ENCODE assay signal across 27 cellular contexts in genomic region chr17:13635951-13636350, GRCh38.
DNase-seq lines count a peak whose midpoint lies in the region; ATAC-seq and TF ChIP-seq lines count a peak whose summit lies in the region.
"Had no signal": no experiment of that assay in that cellular context is flagged by ENCODE, and none has a peak within 500 bp of the region (broad histone marks: within the 10 kb centered on the region; RNA-seq: fewer than 3 reads in every experiment).

No MANE protein-coding gene starts in this region.

- TF ChIP-seq CTCF in astrocyte of the cerebellum (IDR thresholded peaks at IDR 0.05; ENCODE audit: low read depth, low read length, missing control alignments), result no peak

- H3K4me3 ChIP-seq in astrocyte of the cerebellum (ENCODE audit: low read depth, low read length), result no peak overlapping the region
- H3K4me3 ChIP-seq: body of pancreas, dorsolateral prefrontal cortex had no signal

- DNase-seq in SIG-M5 treated with dmso at 0.1 percent for 504 hours (lab: John Stamatoyannopoulos, UW; ENCODE audit: unreplicated experiment) (peak; percentile 16), SIG-M5 (lab: John Stamatoyannopoulos, UW) (no peak), astrocyte of the cerebellum (ENCODE audit: low read depth) (peak; percentile 16), glomerular visceral epithelial cell (ENCODE audit: extremely low spot score) (peak; percentile 3), KG1 (lab: John Stamatoyannopoulos, UW) (no peak), HPDE6-E6E7 (ENCODE audit: extremely low spot score) (no peak)
- DNase-seq: 8988T; activated CD4-positive, CD25-positive, alpha-beta regulatory T cell; activated gamma-delta T cell treated with Interleukin-2 at 50 U/mL for 16 hours; activated T-cell treated with anti-CD3 and anti-CD28 coated beads, Interleukin-2, amount 50 U/mL, for 4 hours; body of pancreas; C1 segment of cervical spinal cord; COR-L47; dorsolateral prefrontal cortex; hypothalamus; KBM-7; left cardiac atrium; MM.1S; NCI-H1436 treated with DMSO at 0.1 percent for 48 hours; NCI-H446; NCI-H82; SK-N-SH; substantia nigra had no signal

- ATAC-seq in activated CD4-positive, CD25-positive, alpha-beta regulatory T cell treated with anti-CD3 and anti-CD28 coated beads, Interleukin-2, amount 50 U/mL, for 24 hours, result no peak
- no peak for ATAC-seq in GM18498 (IDR thresholded peaks at IDR 0.05; ENCODE audit: unreplicated experiment)
- ATAC-seq: activated T-cell treated with anti-CD3 and anti-CD28 coated beads, Interleukin-2, amount 50 U/mL, for 4 hours; body of pancreas; natural killer cell treated with Interleukin-12 subunit alpha and Interleukin-12 subunit beta and Interleukin-15 and Interleukin-18, amount 100 ng/mL, for 72 hours; stimulated activated memory B cell treated with anti-CD40 and anti-IgM and Interleukin-4, amounts not matched to agents 10 μg/mL and 1 μg/mL and 100 μg/mL, for 72 hours had no signal

- in situ Hi-C loops in astrocyte of the cerebellum (cut with HindIII; ENCODE audit: low sequenced_read_pairs), result no loop called here

Comparison
In these comparisons a context has a peak if more than half of its experiments do, and no peak if none do; other contexts are left out.
1. DNase-seq: peak in SIG-M5 treated with dmso at 0.1 percent for 504 hours (single experiment), astrocyte of the cerebellum (single experiment) and glomerular visceral epithelial cell (single experiment); none in SIG-M5 (single experiment), KG1 (single experiment) and HPDE6-E6E7 (single experiment).